1 cellular context compared by ENCODE assay signal in the genomic region with DNA sequence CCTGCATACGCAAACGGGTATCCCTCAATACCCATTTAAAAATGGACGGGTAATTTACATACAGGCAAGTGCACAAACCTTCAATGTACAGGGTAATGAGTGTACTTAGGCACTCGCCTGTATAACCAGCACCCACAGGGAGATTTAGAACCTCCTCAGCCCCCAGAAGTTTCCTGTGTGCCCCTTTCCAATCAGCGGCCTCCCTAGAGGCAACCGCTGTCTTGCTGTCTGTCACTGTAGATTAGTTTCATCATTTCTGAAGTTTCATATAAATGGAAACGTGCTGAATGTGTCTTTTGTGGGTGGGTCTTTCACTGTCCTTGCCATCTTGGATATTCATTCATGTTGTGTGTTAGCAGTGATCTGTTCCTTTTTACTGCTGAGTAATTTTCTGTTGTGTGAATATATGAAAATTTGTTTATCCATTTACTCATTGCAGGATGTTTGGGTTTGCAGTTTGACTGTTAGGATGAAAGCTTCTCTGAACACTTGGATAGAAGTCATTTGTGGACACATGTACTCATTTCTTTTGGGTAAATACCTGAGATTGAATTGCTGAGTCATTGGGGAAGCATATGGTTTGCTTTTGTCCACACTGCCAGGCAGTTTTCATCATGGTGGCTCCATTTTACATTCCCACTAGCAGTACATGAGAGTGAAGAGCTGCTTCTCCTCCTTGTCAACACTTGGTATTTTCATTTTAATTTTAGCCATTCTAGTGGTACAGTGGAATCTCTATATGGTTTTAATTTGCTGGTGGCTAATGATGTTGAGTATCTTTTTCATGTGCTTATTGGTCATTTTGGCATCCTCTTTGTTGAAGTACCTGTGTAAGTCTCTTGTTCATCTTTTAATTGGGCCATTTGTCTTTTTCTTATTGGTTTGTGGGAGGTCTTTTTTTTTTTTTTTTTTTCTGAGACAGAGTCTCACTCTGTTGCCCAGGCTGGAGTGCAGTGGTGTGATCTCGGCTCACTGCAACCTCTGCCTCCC.
TF ChIP-seq lines count a peak whose summit lies in the region.

No MANE protein-coding gene starts in this region.

TF ChIP-seq in GM12878, 131 proteins besides CTCF, POLR2A, EP300 and RAD21 (continues in another document):
- TF ChIP-seq, protein P1, sequence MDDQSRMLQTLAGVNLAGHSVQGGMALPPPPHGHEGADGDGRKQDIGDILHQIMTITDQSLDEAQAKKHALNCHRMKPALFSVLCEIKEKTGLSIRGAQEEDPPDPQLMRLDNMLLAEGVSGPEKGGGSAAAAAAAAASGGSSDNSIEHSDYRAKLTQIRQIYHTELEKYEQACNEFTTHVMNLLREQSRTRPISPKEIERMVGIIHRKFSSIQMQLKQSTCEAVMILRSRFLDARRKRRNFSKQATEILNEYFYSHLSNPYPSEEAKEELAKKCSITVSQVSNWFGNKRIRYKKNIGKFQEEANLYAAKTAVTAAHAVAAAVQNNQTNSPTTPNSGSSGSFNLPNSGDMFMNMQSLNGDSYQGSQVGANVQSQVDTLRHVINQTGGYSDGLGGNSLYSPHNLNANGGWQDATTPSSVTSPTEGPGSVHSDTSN (IDR thresholded peaks at IDR 0.05; ENCODE audit: insufficient replicate concordance, low read depth, low read length): no peak
- TF ChIP-seq DPF2 (IDR thresholded peaks at IDR 0.05): no peak
- TF ChIP-seq PKNOX1 (IDR thresholded peaks at IDR 0.05): peak; percentile 60
- TF ChIP-seq, protein P2, sequence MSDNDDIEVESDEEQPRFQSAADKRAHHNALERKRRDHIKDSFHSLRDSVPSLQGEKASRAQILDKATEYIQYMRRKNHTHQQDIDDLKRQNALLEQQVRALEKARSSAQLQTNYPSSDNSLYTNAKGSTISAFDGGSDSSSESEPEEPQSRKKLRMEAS (IDR thresholded peaks at IDR 0.05; ENCODE audit: low read depth, low read length): no peak
- TF ChIP-seq MEF2A (IDR thresholded peaks at IDR 0.05; ENCODE audit: insufficient read depth, low read depth, low read length): 0 out of 2 replicates have a peak, but pooled peaks have one; percentile 37
- no peak for TF ChIP-seq ATF3 (IDR thresholded peaks at IDR 0.05; ENCODE audit: borderline replicate concordance, extremely low read depth, low read depth, low read length)
- TF ChIP-seq IRF5 (IDR thresholded peaks at IDR 0.05; ENCODE audit: borderline replicate concordance): no peak
- peak; percentile 97 for TF ChIP-seq JUNB (IDR thresholded peaks at IDR 0.05)
- TF ChIP-seq TAF1 (IDR thresholded peaks at IDR 0.05; ENCODE audit: borderline replicate concordance, low read depth, low read length): no peak
- no peak for TF ChIP-seq SP1 (IDR thresholded peaks at IDR 0.05; ENCODE audit: low read depth, low read length)
- TF ChIP-seq PML (IDR thresholded peaks at IDR 0.05; ENCODE audit: low read length): no peak
- TF ChIP-seq ZNF274 (IDR thresholded peaks at IDR 0.05; ENCODE audit: insufficient read depth, insufficient read length): no peak
- TF ChIP-seq CHD1 (IDR thresholded peaks at IDR 0.05; ENCODE audit: low read depth, low read length): no peak
- no peak for TF ChIP-seq MLLT1 (IDR thresholded peaks at IDR 0.05)
- TF ChIP-seq KLF5 (IDR thresholded peaks at IDR 0.05; ENCODE audit: partially characterized antibody): no peak
- no peak for TF ChIP-seq CBX3 (IDR thresholded peaks at IDR 0.05; ENCODE audit: borderline replicate concordance, low read depth)
- TF ChIP-seq IRF4 (IDR thresholded peaks at IDR 0.05; ENCODE audit: low read depth, low read length): peak; percentile 72; the same call in 1 of the 2 replicates
- no peak for TF ChIP-seq TCF3 (IDR thresholded peaks at IDR 0.05; ENCODE audit: borderline replicate concordance, insufficient read depth, low read depth, low read length)
- no peak for TF ChIP-seq YBX1 (IDR thresholded peaks at IDR 0.05)
- no peak for TF ChIP-seq EGR1 (IDR thresholded peaks at IDR 0.05; ENCODE audit: borderline replicate concordance in 1 of 2, low read depth in 2 of 2, low read length in 2 of 2)
- TF ChIP-seq CEBPB (IDR thresholded peaks at IDR 0.05; ENCODE audit: borderline replicate concordance in 1 of 2, low read depth in 2 of 2, low read length in 2 of 2): no peak
- no peak for TF ChIP-seq RFX5 (IDR thresholded peaks at IDR 0.05; ENCODE audit: low read depth, low read length)
- no peak for TF ChIP-seq LARP7 (IDR thresholded peaks at IDR 0.05)
- no peak for TF ChIP-seq HDAC6 (IDR thresholded peaks at IDR 0.05; ENCODE audit: unreplicated experiment)
- no peak for TF ChIP-seq RAD51 (IDR thresholded peaks at IDR 0.05)
- TF ChIP-seq NRF1 (conservative IDR thresholded peaks at IDR 0.05; ENCODE audit: low read depth, low read length): no peak
- no peak for TF ChIP-seq HDAC2 (IDR thresholded peaks at IDR 0.05)
- TF ChIP-seq GATAD2B (conservative IDR thresholded peaks at IDR 0.05; ENCODE audit: low read depth): no peak
- TF ChIP-seq BMI1 (IDR thresholded peaks at IDR 0.05; ENCODE audit: borderline replicate concordance): no peak
- no peak for TF ChIP-seq NR2F1 (conservative IDR thresholded peaks at IDR 0.05)
- no peak; the same call in 1 of the 2 replicates for TF ChIP-seq IKZF1 (conservative IDR thresholded peaks at IDR 0.05)
- TF ChIP-seq CREB1 (IDR thresholded peaks at IDR 0.05; ENCODE audit: low read depth): no peak
- no peak for TF ChIP-seq SMAD5 (IDR thresholded peaks at IDR 0.05; ENCODE audit: low read depth)
- no peak for TF ChIP-seq ZSCAN29 (IDR thresholded peaks at IDR 0.05)
- TF ChIP-seq, protein P3, sequence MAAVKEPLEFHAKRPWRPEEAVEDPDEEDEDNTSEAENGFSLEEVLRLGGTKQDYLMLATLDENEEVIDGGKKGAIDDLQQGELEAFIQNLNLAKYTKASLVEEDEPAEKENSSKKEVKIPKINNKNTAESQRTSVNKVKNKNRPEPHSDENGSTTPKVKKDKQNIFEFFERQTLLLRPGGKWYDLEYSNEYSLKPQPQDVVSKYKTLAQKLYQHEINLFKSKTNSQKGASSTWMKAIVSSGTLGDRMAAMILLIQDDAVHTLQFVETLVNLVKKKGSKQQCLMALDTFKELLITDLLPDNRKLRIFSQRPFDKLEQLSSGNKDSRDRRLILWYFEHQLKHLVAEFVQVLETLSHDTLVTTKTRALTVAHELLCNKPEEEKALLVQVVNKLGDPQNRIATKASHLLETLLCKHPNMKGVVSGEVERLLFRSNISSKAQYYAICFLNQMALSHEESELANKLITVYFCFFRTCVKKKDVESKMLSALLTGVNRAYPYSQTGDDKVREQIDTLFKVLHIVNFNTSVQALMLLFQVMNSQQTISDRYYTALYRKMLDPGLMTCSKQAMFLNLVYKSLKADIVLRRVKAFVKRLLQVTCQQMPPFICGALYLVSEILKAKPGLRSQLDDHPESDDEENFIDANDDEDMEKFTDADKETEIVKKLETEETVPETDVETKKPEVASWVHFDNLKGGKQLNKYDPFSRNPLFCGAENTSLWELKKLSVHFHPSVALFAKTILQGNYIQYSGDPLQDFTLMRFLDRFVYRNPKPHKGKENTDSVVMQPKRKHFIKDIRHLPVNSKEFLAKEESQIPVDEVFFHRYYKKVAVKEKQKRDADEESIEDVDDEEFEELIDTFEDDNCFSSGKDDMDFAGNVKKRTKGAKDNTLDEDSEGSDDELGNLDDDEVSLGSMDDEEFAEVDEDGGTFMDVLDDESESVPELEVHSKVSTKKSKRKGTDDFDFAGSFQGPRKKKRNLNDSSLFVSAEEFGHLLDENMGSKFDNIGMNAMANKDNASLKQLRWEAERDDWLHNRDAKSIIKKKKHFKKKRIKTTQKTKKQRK (IDR thresholded peaks at IDR 0.05; ENCODE audit: low read depth, low read length): no peak
- TF ChIP-seq BCL11A (IDR thresholded peaks at IDR 0.05; ENCODE audit: low read depth, low read length): peak; percentile 40; the same call in 1 of the 2 replicates
- TF ChIP-seq POU2F2 (IDR thresholded peaks at IDR 0.05; ENCODE audit: borderline replicate concordance, low read depth, low read length): peak; percentile 44; the same call in 1 of the 3 replicates
- TF ChIP-seq, protein P4, sequence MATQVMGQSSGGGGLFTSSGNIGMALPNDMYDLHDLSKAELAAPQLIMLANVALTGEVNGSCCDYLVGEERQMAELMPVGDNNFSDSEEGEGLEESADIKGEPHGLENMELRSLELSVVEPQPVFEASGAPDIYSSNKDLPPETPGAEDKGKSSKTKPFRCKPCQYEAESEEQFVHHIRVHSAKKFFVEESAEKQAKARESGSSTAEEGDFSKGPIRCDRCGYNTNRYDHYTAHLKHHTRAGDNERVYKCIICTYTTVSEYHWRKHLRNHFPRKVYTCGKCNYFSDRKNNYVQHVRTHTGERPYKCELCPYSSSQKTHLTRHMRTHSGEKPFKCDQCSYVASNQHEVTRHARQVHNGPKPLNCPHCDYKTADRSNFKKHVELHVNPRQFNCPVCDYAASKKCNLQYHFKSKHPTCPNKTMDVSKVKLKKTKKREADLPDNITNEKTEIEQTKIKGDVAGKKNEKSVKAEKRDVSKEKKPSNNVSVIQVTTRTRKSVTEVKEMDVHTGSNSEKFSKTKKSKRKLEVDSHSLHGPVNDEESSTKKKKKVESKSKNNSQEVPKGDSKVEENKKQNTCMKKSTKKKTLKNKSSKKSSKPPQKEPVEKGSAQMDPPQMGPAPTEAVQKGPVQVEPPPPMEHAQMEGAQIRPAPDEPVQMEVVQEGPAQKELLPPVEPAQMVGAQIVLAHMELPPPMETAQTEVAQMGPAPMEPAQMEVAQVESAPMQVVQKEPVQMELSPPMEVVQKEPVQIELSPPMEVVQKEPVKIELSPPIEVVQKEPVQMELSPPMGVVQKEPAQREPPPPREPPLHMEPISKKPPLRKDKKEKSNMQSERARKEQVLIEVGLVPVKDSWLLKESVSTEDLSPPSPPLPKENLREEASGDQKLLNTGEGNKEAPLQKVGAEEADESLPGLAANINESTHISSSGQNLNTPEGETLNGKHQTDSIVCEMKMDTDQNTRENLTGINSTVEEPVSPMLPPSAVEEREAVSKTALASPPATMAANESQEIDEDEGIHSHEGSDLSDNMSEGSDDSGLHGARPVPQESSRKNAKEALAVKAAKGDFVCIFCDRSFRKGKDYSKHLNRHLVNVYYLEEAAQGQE (IDR thresholded peaks at IDR 0.05; ENCODE audit: low read depth, low read length): no peak
- TF ChIP-seq FOXK2 (IDR thresholded peaks at IDR 0.05): peak; percentile 32; the same call in 1 of the 2 replicates
- no peak for TF ChIP-seq PAX8 (IDR thresholded peaks at IDR 0.05)
- TF ChIP-seq ZNF207 (IDR thresholded peaks at IDR 0.05; ENCODE audit: borderline replicate concordance): no peak
- TF ChIP-seq PAX5 (IDR thresholded peaks at IDR 0.05; ENCODE audit: borderline replicate concordance, low read depth, low read length): no peak; the same call in 1 of the 2 replicates
- TF ChIP-seq CBFB (IDR thresholded peaks at IDR 0.05; ENCODE audit: low read depth): 0 out of 2 replicates have a peak, but pooled peaks have one; percentile 58
- TF ChIP-seq BACH1 (IDR thresholded peaks at IDR 0.05; ENCODE audit: borderline replicate concordance): peak; percentile 98
- no peak for TF ChIP-seq PRDM15 (CRISPR knock-in tag; IDR thresholded peaks at IDR 0.05)
